12 cellular contexts compared by ENCODE assay signal in the genomic region with DNA sequence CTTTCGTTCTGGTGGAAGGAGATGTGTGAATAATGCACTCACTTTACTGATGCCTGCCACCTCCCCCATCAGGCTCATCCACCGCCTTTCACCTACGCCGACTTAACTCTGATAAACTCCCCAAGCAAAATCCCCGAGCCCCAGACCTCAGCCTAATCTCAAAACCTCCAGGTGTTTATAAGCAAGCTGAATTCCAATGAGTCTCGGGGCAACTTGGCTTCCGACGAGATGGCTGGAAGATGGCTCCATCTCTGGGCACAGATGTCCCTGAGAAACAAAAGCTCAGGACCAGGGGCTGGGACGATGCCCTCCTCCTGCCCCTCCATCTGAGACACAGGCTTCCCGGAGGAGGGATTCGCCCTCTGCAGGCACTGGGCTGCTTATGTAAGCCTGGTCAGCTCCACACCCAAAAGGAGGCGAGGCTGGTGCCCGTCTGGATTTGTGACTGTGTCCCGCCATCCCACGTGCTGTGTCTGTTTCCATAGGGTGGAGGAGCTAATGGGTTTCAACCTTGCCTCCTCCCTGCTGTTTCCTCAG.
DNase-seq lines count a peak whose midpoint lies in the region; ATAC-seq and TF ChIP-seq lines count a peak whose summit lies in the region.
"Had no signal": no experiment of that assay in that cellular context is flagged by ENCODE, and none has a peak within 500 bp of the region (broad histone marks: within the 10 kb centered on the region; RNA-seq: fewer than 3 reads in every experiment).

No MANE protein-coding gene starts in this region.

- H3K27me3 ChIP-seq in H7 (ENCODE audit: control insufficient read depth, insufficient read depth, low read length) (peaks cover 8% of the 10 kb centered on the region), left ventricle myocardium inferior (ENCODE audit: low read depth) (peaks cover 20% of the 10 kb centered on the region)
- H3K27me3 ChIP-seq: thyroid gland had no signal

- H3K4me3 ChIP-seq in H7 (ENCODE audit: insufficient read depth, low read depth, low read length) (no peak overlapping the region), left ventricle myocardium inferior (peak overlapping the region; percentile 34)
- H3K4me3 ChIP-seq: thyroid gland had no signal

- peaks cover 12% of the 10 kb centered on the region for H3K4me1 Mint-ChIP-seq in WTC11

- peaks cover 4% of the 10 kb centered on the region; the same call in 1 of the 2 replicates for H3K9me3 Mint-ChIP-seq in WTC11
- H3K9me3 Mint-ChIP-seq: activated naive CD4-positive, alpha-beta T cell treated with anti-CD3 and anti-CD28 coated beads, Interleukin-2, amount 10 ng/mL, durations not matched to agents 7 days and 5 days had no signal

- TF ChIP-seq CTCF in WTC11 (IDR thresholded peaks at IDR 0.05), result no peak
- TF ChIP-seq CTCF in left ventricle myocardium inferior (IDR thresholded peaks at IDR 0.05; ENCODE audit: borderline replicate concordance), result no peak

- CTCF ChIA-PET in WTC11 (lab: Charles Lee), result interaction anchor here (0.5 to 2.0 kb wide), 8 partner anchors 17 to 447 kb away, joined by 3 to 6 read pairs (median 4); no protein-coding TSS in a partner anchor

- H3K4me1 ChIP-seq in left ventricle myocardium inferior, result peaks cover 18% of the 10 kb centered on the region

- POLR2A ChIA-PET in WTC11 (lab: Charles Lee), result interaction anchor here (0.6 kb wide), 1 partner anchor 25 kb away, joined by 3 read pairs; no protein-coding TSS in a partner anchor

- ATAC-seq in WTC11 (peak; percentile 69), GM21381 (IDR thresholded peaks at IDR 0.05; ENCODE audit: unreplicated experiment) (no peak), HG03354 (IDR thresholded peaks at IDR 0.05; ENCODE audit: poor library complexity, severe bottlenecking, unreplicated experiment) (no peak)

- peaks cover 27% of the 10 kb centered on the region for H3K27me3 Mint-ChIP-seq in WTC11 (ENCODE audit: low read depth)

- H3K9me3 ChIP-seq in left ventricle myocardium inferior (replicated peaks), result no peaks in the 10 kb centered on the region
- H3K9me3 ChIP-seq: thyroid gland had no signal

- no peaks in the 10 kb centered on the region for H3K36me3 ChIP-seq in H7 (replicated peaks; ENCODE audit: control insufficient read depth, insufficient read depth, low read length)
- no peaks in the 10 kb centered on the region for H3K36me3 ChIP-seq in left ventricle myocardium inferior
- H3K36me3 ChIP-seq: thyroid gland had no signal

- no peak overlapping the region for H3K27ac Mint-ChIP-seq in WTC11
- H3K27ac Mint-ChIP-seq: activated naive CD4-positive, alpha-beta T cell treated with anti-CD3 and anti-CD28 coated beads, Interleukin-2, amount 10 ng/mL, durations not matched to agents 7 days and 5 days had no signal

- DNase-seq in H7 (peak; percentile 74), WTC11 (ENCODE audit: low spot score) (no peak), left ventricle myocardium inferior (no peak), retina (peak; percentile 72), SIG-M5 treated with dmso at 0.1 percent for 504 hours (lab: John Stamatoyannopoulos, UW; ENCODE audit: unreplicated experiment) (no peak), NCI-H446 treated with DMSO at 0.1 percent for 48 hours (lab: John Stamatoyannopoulos, UW) (no peak)
- DNase-seq: Karpas-422, T-helper 9 cell, thyroid gland had no signal

- H3K36me3 Mint-ChIP-seq in WTC11, result no peaks in the 10 kb centered on the region
- H3K36me3 Mint-ChIP-seq: activated naive CD4-positive, alpha-beta T cell treated with anti-CD3 and anti-CD28 coated beads, Interleukin-2, amount 10 ng/mL, durations not matched to agents 7 days and 5 days had no signal

- no peak overlapping the region for H3K27ac ChIP-seq in left ventricle myocardium inferior (replicated peaks)
- H3K27ac ChIP-seq: thyroid gland had no signal

- intact Hi-C loops in left ventricle myocardium inferior (cut with micrococcal nuclease), result no loop called here

- H3K4me3 Mint-ChIP-seq in WTC11, result peak overlapping the region; percentile 50

TF ChIP-seq in WTC11, 78 proteins besides CTCF, POLR2A, EP300 and RAD21:
- TF ChIP-seq, protein P1, sequence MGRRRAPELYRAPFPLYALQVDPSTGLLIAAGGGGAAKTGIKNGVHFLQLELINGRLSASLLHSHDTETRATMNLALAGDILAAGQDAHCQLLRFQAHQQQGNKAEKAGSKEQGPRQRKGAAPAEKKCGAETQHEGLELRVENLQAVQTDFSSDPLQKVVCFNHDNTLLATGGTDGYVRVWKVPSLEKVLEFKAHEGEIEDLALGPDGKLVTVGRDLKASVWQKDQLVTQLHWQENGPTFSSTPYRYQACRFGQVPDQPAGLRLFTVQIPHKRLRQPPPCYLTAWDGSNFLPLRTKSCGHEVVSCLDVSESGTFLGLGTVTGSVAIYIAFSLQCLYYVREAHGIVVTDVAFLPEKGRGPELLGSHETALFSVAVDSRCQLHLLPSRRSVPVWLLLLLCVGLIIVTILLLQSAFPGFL (CRISPR knock-in tag; IDR thresholded peaks at IDR 0.05; ENCODE audit: borderline replicate concordance), result no peak
- TF ChIP-seq SMAD3 (CRISPR knock-in tag; IDR thresholded peaks at IDR 0.05; ENCODE audit: borderline replicate concordance), result no peak
- TF ChIP-seq, protein P2, sequence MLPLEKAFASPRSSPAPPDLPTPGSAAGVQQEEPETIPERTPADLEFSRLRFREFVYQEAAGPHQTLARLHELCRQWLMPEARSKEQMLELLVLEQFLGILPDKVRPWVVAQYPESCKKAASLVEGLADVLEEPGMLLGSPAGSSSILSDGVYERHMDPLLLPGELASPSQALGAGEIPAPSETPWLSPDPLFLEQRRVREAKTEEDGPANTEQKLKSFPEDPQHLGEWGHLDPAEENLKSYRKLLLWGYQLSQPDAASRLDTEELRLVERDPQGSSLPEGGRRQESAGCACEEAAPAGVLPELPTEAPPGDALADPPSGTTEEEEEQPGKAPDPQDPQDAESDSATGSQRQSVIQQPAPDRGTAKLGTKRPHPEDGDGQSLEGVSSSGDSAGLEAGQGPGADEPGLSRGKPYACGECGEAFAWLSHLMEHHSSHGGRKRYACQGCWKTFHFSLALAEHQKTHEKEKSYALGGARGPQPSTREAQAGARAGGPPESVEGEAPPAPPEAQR (CRISPR knock-in tag; IDR thresholded peaks at IDR 0.05), result no peak
- TF ChIP-seq ZNF138 (CRISPR knock-in tag; conservative IDR thresholded peaks at IDR 0.05), result no peak
- TF ChIP-seq NR3C1 (CRISPR knock-in tag; conservative IDR thresholded peaks at IDR 0.05; ENCODE audit: low read depth), result no peak
- TF ChIP-seq, protein P3, sequence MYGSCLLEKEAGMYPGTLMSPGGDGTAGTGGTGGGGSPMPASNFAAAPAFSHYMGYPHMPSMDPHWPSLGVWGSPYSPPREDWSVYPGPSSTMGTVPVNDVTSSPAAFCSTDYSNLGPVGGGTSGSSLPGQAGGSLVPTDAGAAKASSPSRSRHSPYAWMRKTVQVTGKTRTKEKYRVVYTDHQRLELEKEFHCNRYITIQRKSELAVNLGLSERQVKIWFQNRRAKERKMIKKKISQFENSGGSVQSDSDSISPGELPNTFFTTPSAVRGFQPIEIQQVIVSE (CRISPR knock-in tag; IDR thresholded peaks at IDR 0.05; ENCODE audit: borderline replicate concordance), result no peak
- no peak for TF ChIP-seq ZNF423 (CRISPR knock-in tag; IDR thresholded peaks at IDR 0.05)
- TF ChIP-seq FOXK1 (CRISPR knock-in tag; IDR thresholded peaks at IDR 0.05), result no peak
- no peak for TF ChIP-seq SMAD4 (CRISPR knock-in tag; IDR thresholded peaks at IDR 0.05)
- no peak for TF ChIP-seq GABPB1 (CRISPR knock-in tag; IDR thresholded peaks at IDR 0.05)
- TF ChIP-seq CBFB (CRISPR knock-in tag; IDR thresholded peaks at IDR 0.05; ENCODE audit: low read depth), result no peak
- TF ChIP-seq FOXJ3 (CRISPR knock-in tag; IDR thresholded peaks at IDR 0.05; ENCODE audit: borderline replicate concordance), result no peak
- TF ChIP-seq, protein P4, sequence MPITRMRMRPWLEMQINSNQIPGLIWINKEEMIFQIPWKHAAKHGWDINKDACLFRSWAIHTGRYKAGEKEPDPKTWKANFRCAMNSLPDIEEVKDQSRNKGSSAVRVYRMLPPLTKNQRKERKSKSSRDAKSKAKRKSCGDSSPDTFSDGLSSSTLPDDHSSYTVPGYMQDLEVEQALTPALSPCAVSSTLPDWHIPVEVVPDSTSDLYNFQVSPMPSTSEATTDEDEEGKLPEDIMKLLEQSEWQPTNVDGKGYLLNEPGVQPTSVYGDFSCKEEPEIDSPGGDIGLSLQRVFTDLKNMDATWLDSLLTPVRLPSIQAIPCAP (CRISPR knock-in tag; IDR thresholded peaks at IDR 0.05), result no peak
- TF ChIP-seq ZNF671 (CRISPR knock-in tag; IDR thresholded peaks at IDR 0.05), result no peak
- no peak for TF ChIP-seq TCF7 (CRISPR knock-in tag; IDR thresholded peaks at IDR 0.05; ENCODE audit: low read depth)
- TF ChIP-seq CREB1 (CRISPR knock-in tag; IDR thresholded peaks at IDR 0.05), result no peak

Comparison
In these comparisons a context has a peak if more than half of its experiments do, and no peak if none do; other contexts are left out.
1. DNase-seq: peak in H7 (single experiment) and retina (single experiment); none in WTC11 (single experiment), left ventricle myocardium inferior (single experiment), SIG-M5 treated with dmso at 0.1 percent for 504 hours (single experiment) and NCI-H446 treated with DMSO at 0.1 percent for 48 hours (single experiment).